In genomic region chr6:167735498-167736201, GRCh38 we compare ENCODE assay signal across 25 cellular contexts.
A peak's percentile ranks its signal among the peaks of the same experiment; 100 is the strongest.
DNase-seq lines count a peak whose midpoint lies in the region; ATAC-seq and TF ChIP-seq lines count a peak whose summit lies in the region.
"Had no signal": no experiment of that assay in that cellular context is flagged by ENCODE, and none has a peak within 500 bp of the region (broad histone marks: within the 10 kb centered on the region; RNA-seq: fewer than 3 reads in every experiment).

No MANE protein-coding gene starts in this region.

- H3K27ac Mint-ChIP-seq in chondrocyte (ENCODE audit: unreplicated experiment): peak overlapping the region; percentile 49
- peak overlapping the region in 1 of 9 donors; percentile 53 for H3K27ac Mint-ChIP-seq in naive thymus-derived CD4-positive, alpha-beta T cell
- H3K27ac Mint-ChIP-seq: activated CD4-positive, alpha-beta T cell treated with anti-CD3 and anti-CD28 coated beads for 36 hours had no signal

- peaks cover 21% of the 10 kb centered on the region for H3K27me3 Mint-ChIP-seq in chondrocyte (ENCODE audit: low read depth)
- peaks cover 8 to 21% (median 10%) of the 10 kb centered on the region in 5 donors for H3K27me3 Mint-ChIP-seq in naive thymus-derived CD4-positive, alpha-beta T cell

- CTCF ChIA-PET in mammary epithelial cell (lab: Charles Lee; ENCODE audit: low non-redundant PET): no interaction called here
- CTCF ChIA-PET in naive thymus-derived CD4-positive, alpha-beta T cell (lab: Charles Lee): no interaction called here

- H3K9me3 ChIP-seq in breast epithelium (no peaks in the 10 kb centered on the region), mammary epithelial cell (replicated peaks; ENCODE audit: insufficient read depth, low read length) (peaks cover 22% of the 10 kb centered on the region)
- no peaks in the 10 kb centered on the region for H3K9me3 ChIP-seq in naive thymus-derived CD4-positive, alpha-beta T cell (ENCODE audit: control insufficient read depth in 2 of 3, low read length in 3 of 3)
- H3K9me3 ChIP-seq: gastroesophageal sphincter, ovary, uterus had no signal

- TF ChIP-seq POLR2A in breast epithelium (IDR thresholded peaks at IDR 0.05): no peak

- intact Hi-C loops in breast epithelium (cut with DNase I; ENCODE audit: low total_unique reads): loop anchor here (2.0 kb wide), 1 partner anchor 91 kb away; the partner anchor contains the start of gene AFDN
- intact Hi-C loops in mammary epithelial cell (cut with micrococcal nuclease): no loop called here
- intact Hi-C loops in naive thymus-derived CD4-positive, alpha-beta T cell (cut with micrococcal nuclease): no loop called here

- DNase-seq in breast epithelium (ENCODE audit: low spot score in 2 of 2): no peak
- no peak for DNase-seq in mammary epithelial cell
- no peak for DNase-seq in chondrocyte (ENCODE audit: low spot score)
- no peak for DNase-seq in naive thymus-derived CD4-positive, alpha-beta T cell
- DNase-seq in ureter (ENCODE audit: low spot score): peak; percentile 22
- DNase-seq in retina: no peak
- no peak for DNase-seq in stimulated activated CD8-positive, alpha-beta memory T cell treated with anti-CD3 and anti-CD28 coated beads, Interleukin-4, amount 100 ng/mL, for 48 hours
- DNase-seq in dermis blood vessel endothelial cell: no peak
- DNase-seq: activated CD4-positive, alpha-beta T cell treated with anti-CD3 and anti-CD28 coated beads for 36 hours; activated naive CD4-positive, alpha-beta T cell treated with anti-CD3 and anti-CD28 coated beads, Interleukin-2, amount 50 U/mL, for 16 hours; anterior cingulate cortex; effector CD8-positive, alpha-beta T cell; H9; IMR-90; NCI-H2171 treated with DMSO at 0.1 percent for 48 hours; NCI-H82; OCI-M1; SHP77; substantia nigra; T-helper 1 cell; uterus had no signal

- dilution Hi-C loops in mammary epithelial cell (cut with HindIII; ENCODE audit: low sequenced_read_pairs): no loop called here

- H3K4me1 ChIP-seq in breast epithelium: peaks cover 0 to 2% of the 10 kb centered on the region in 2 donors
- H3K4me1 ChIP-seq in mammary epithelial cell (ENCODE audit: insufficient read depth, low read length): no peaks in the 10 kb centered on the region
- H3K4me1 ChIP-seq in naive thymus-derived CD4-positive, alpha-beta T cell (ENCODE audit: control insufficient read depth in 2 of 2, insufficient read depth in 2 of 2, low read length in 2 of 2): no peaks in the 10 kb centered on the region
- H3K4me1 ChIP-seq: uterus had no signal

- no peak overlapping the region for H3K4me3 Mint-ChIP-seq in chondrocyte (ENCODE audit: unreplicated experiment)
- no peak overlapping the region for H3K4me3 Mint-ChIP-seq in naive thymus-derived CD4-positive, alpha-beta T cell
- H3K4me3 Mint-ChIP-seq: activated CD4-positive, alpha-beta T cell treated with anti-CD3 and anti-CD28 coated beads for 36 hours; H9 had no signal

- TF ChIP-seq CTCF in breast epithelium (IDR thresholded peaks at IDR 0.05) (no peak), mammary epithelial cell (conservative IDR thresholded peaks at IDR 0.05 in 1 of 2, IDR thresholded peaks at IDR 0.05 in 1 of 2; ENCODE audit: extremely low read depth in 1 of 2, insufficient read depth in 1 of 2, low read depth in 1 of 2, low read length in 2 of 2) (no peak), chondrocyte (IDR thresholded peaks at IDR 0.05) (no peak)

- no peak overlapping the region for H3K4me2 ChIP-seq in mammary epithelial cell (ENCODE audit: insufficient read depth, low read depth, low read length)

- POLR2A ChIA-PET in naive thymus-derived CD4-positive, alpha-beta T cell (lab: Charles Lee): no interaction called here

- no peaks in the 10 kb centered on the region for H3K9me3 Mint-ChIP-seq in chondrocyte (ENCODE audit: low read depth)
- H3K9me3 Mint-ChIP-seq in naive thymus-derived CD4-positive, alpha-beta T cell: peaks cover 0 to 10% (median 2%) of the 10 kb centered on the region in 11 donors

- H3K36me3 Mint-ChIP-seq in chondrocyte (ENCODE audit: low read depth): no peaks in the 10 kb centered on the region
- no peaks in the 10 kb centered on the region for H3K36me3 Mint-ChIP-seq in naive thymus-derived CD4-positive, alpha-beta T cell

- no peak overlapping the region for H3K9ac ChIP-seq in mammary epithelial cell (ENCODE audit: insufficient read depth, low read length)

- no peak overlapping the region for H2AFZ ChIP-seq in mammary epithelial cell (ENCODE audit: low read depth, low read length)

- H3K79me2 ChIP-seq in mammary epithelial cell (ENCODE audit: insufficient read depth, low read length): no peaks in the 10 kb centered on the region

- H3K27ac ChIP-seq in breast epithelium (peak overlapping the region; percentile 50 to 81), mammary epithelial cell (ENCODE audit: insufficient read depth, low read depth, low read length) (no peak overlapping the region)
- H3K27ac ChIP-seq in naive thymus-derived CD4-positive, alpha-beta T cell (ENCODE audit: low read depth, low read length): no peak overlapping the region
- H3K27ac ChIP-seq: C4-2B, gastroesophageal sphincter, ovary, uterus had no signal

- BruUV-seq in mammary epithelial cell (replicated peaks; lab: Mats Ljungman, UMichigan): no TSS peak

- in situ Hi-C loops in mammary epithelial cell (cut with MboI; ENCODE audit: low sequenced_read_pairs in 2 of 2): no loop called here

- H3K4me3 ChIP-seq in breast epithelium (no peak overlapping the region), mammary epithelial cell (replicated peaks in 1 of 3; ENCODE audit: insufficient read depth in 1 of 3, low read depth in 2 of 3, low read length in 3 of 3) (no peak overlapping the region)
- no peak overlapping the region for H3K4me3 ChIP-seq in naive thymus-derived CD4-positive, alpha-beta T cell (ENCODE audit: low read length)
- H3K4me3 ChIP-seq: gastroesophageal sphincter, lung, ovary, uterus had no signal

- no peaks in the 10 kb centered on the region for H4K20me1 ChIP-seq in mammary epithelial cell (ENCODE audit: insufficient read depth, low read length)

- WGBS in mammary epithelial cell (ENCODE audit: low coverage, missing lambda C conversion rate): 53% methylated on average over 5 of the region's 11 CpGs

- no peaks in the 10 kb centered on the region for H3K36me3 ChIP-seq in breast epithelium
- H3K36me3 ChIP-seq in mammary epithelial cell (ENCODE audit: insufficient read depth, low read length): no peaks in the 10 kb centered on the region
- H3K36me3 ChIP-seq in naive thymus-derived CD4-positive, alpha-beta T cell (ENCODE audit: control insufficient read depth in 2 of 3, insufficient read depth in 3 of 3, low read length in 3 of 3): no peaks in the 10 kb centered on the region
- H3K36me3 ChIP-seq: gastroesophageal sphincter, ovary, uterus had no signal

- peak; percentile 13 for ATAC-seq in naive thymus-derived CD4-positive, alpha-beta T cell
- ATAC-seq: activated CD4-positive, alpha-beta T cell treated with anti-CD3 and anti-CD28 coated beads for 36 hours; gastroesophageal sphincter had no signal

- H3K4me1 Mint-ChIP-seq in chondrocyte (ENCODE audit: low read depth): peaks cover 18% of the 10 kb centered on the region
- H3K4me1 Mint-ChIP-seq in naive thymus-derived CD4-positive, alpha-beta T cell: peaks cover 0 to 7% (median 5%) of the 10 kb centered on the region in 7 donors
- H3K4me1 Mint-ChIP-seq: activated CD4-positive, alpha-beta T cell treated with anti-CD3 and anti-CD28 coated beads for 36 hours had no signal

- H3K27me3 ChIP-seq in breast epithelium (no peaks in the 10 kb centered on the region), mammary epithelial cell (ENCODE audit: insufficient read depth, low read length) (no peaks in the 10 kb centered on the region)
- no peaks in the 10 kb centered on the region for H3K27me3 ChIP-seq in naive thymus-derived CD4-positive, alpha-beta T cell (ENCODE audit: control insufficient read depth in 2 of 2, insufficient read depth in 2 of 2, low read length in 2 of 2)
- H3K27me3 ChIP-seq: ovary, uterus had no signal

Comparison
In these comparisons a context has a peak if more than half of its experiments do, and no peak if none do; other contexts are left out.
1. H3K27ac ChIP-seq: peak in breast epithelium (2 of 2); none in mammary epithelial cell (single experiment) and naive thymus-derived CD4-positive, alpha-beta T cell (single experiment).